In genomic region chr17:57679906-57680695, GRCh38 we compare ENCODE assay signal across 27 cellular contexts.
"Had no signal": no experiment of that assay in that cellular context is flagged by ENCODE, and none has a peak within 500 bp of the region (broad histone marks: within the 10 kb centered on the region; RNA-seq: fewer than 3 reads in every experiment).

No MANE protein-coding gene starts in this region.

- H3K27ac Mint-ChIP-seq: activated CD4-positive, alpha-beta memory T cell treated with anti-CD3 and anti-CD28 coated beads, Interleukin-2, amount 10 ng/mL, durations not matched to agents 7 days and 5 days; activated CD4-positive, alpha-beta T cell treated with anti-CD3 and anti-CD28 coated beads, Interleukin-2, amount 10 ng/mL, durations not matched to agents 24 days and 14 days; activated CD8-positive, alpha-beta memory T cell treated with anti-CD3 and anti-CD28 coated beads, Interleukin-2, amount 10 ng/mL, durations not matched to agents 7 days and 5 days; mesothelial cell of epicardium; stimulated activated naive CD8-positive, alpha-beta T cell treated with anti-CD3 and anti-CD28 coated beads, Interleukin-15, Interleukin-2, amounts not matched to agents 100 ng/mL and 50 ng/mL, for 24 hours had no signal

- H3K36me3 ChIP-seq: breast epithelium, left ventricle myocardium inferior, neutrophil, ovary, prostate gland, thyroid gland had no signal

- H3K27ac ChIP-seq: adrenal gland, ascending aorta, breast epithelium, foreskin keratinocyte, left ventricle myocardium inferior, neutrophil, ovary, prostate gland, thyroid gland had no signal

- H3K4me3 ChIP-seq: adrenal gland, ascending aorta, breast epithelium, left ventricle myocardium inferior, ovary, prostate gland, thyroid gland had no signal

- H3K9me3 Mint-ChIP-seq: activated CD4-positive, alpha-beta memory T cell treated with anti-CD3 and anti-CD28 coated beads, Interleukin-2, amount 10 ng/mL, durations not matched to agents 7 days and 5 days; activated CD4-positive, alpha-beta T cell treated with anti-CD3 and anti-CD28 coated beads, Interleukin-2, amount 10 ng/mL, durations not matched to agents 24 days and 14 days; activated naive CD4-positive, alpha-beta T cell treated with anti-CD3 and anti-CD28 coated beads, Interleukin-2, amount 50 U/mL, for 24 hours; mesothelial cell of epicardium; naive thymus-derived CD8-positive, alpha-beta T cell; stimulated activated naive CD8-positive, alpha-beta T cell treated with anti-CD3 and anti-CD28 coated beads, Interleukin-15, Interleukin-2, amounts not matched to agents 100 ng/mL and 50 ng/mL, for 24 hours had no signal

- H3K4me1 ChIP-seq: adrenal gland, ascending aorta, breast epithelium, foreskin keratinocyte, left ventricle myocardium inferior, prostate gland had no signal

- DNase-seq: activated CD4-positive, alpha-beta memory T cell treated with anti-CD3 and anti-CD28 coated beads, Interleukin-2, amount 10 ng/mL, durations not matched to agents 7 days and 5 days; activated CD4-positive, alpha-beta T cell treated with anti-CD3 and anti-CD28 coated beads, Interleukin-2, amount 10 ng/mL, durations not matched to agents 24 days and 14 days; activated CD8-positive, alpha-beta memory T cell treated with anti-CD3 and anti-CD28 coated beads, Interleukin-2, amount 10 ng/mL, durations not matched to agents 7 days and 5 days; activated gamma-delta T cell treated with Interleukin-2 at 50 U/mL for 16 hours; cerebellar nuclear complex; effector CD4-positive, alpha-beta T cell; erythroblast; foreskin keratinocyte; hippocampal formation; left ventricle myocardium inferior; mammary epithelial cell; naive thymus-derived CD8-positive, alpha-beta T cell; ovary; stimulated activated CD4-positive, alpha-beta T cell treated with anti-CD3 and anti-CD28 coated beads, Interleukin-4, amount 100 ng/mL, for 24 hours; substantia nigra; SW 1271; T-helper 17 cell; thyroid gland had no signal

- H3K27me3 ChIP-seq: adrenal gland, ascending aorta, breast epithelium, foreskin keratinocyte, neutrophil, ovary, thyroid gland had no signal

- ATAC-seq: activated CD4-positive, CD25-positive, alpha-beta regulatory T cell treated with anti-CD3 and anti-CD28 coated beads, Interleukin-2, amount 50 U/mL, for 24 hours; activated CD8-positive, alpha-beta memory T cell treated with anti-CD3 and anti-CD28 coated beads, Interleukin-2, amount 10 ng/mL, durations not matched to agents 7 days and 5 days; foreskin keratinocyte; naive thymus-derived CD8-positive, alpha-beta T cell; T-helper 17 cell had no signal

- H3K4me3 Mint-ChIP-seq: activated CD4-positive, alpha-beta memory T cell treated with anti-CD3 and anti-CD28 coated beads, Interleukin-2, amount 10 ng/mL, durations not matched to agents 7 days and 5 days; activated CD4-positive, alpha-beta T cell treated with anti-CD3 and anti-CD28 coated beads, Interleukin-2, amount 10 ng/mL, durations not matched to agents 24 days and 14 days; activated CD8-positive, alpha-beta memory T cell treated with anti-CD3 and anti-CD28 coated beads, Interleukin-2, amount 10 ng/mL, durations not matched to agents 7 days and 5 days; activated naive CD4-positive, alpha-beta T cell treated with anti-CD3 and anti-CD28 coated beads, Interleukin-2, amount 50 U/mL, for 24 hours; mesothelial cell of epicardium; naive thymus-derived CD8-positive, alpha-beta T cell; stimulated activated naive CD8-positive, alpha-beta T cell treated with anti-CD3 and anti-CD28 coated beads, Interleukin-15, Interleukin-2, amounts not matched to agents 100 ng/mL and 50 ng/mL, for 24 hours; T-helper 17 cell had no signal

- H3K9me3 ChIP-seq: adrenal gland, ascending aorta, breast epithelium, left ventricle myocardium inferior, neutrophil, ovary, prostate gland, thyroid gland had no signal

- H3K4me1 Mint-ChIP-seq: activated CD4-positive, alpha-beta memory T cell treated with anti-CD3 and anti-CD28 coated beads, Interleukin-2, amount 10 ng/mL, durations not matched to agents 7 days and 5 days; activated CD4-positive, alpha-beta T cell treated with anti-CD3 and anti-CD28 coated beads, Interleukin-2, amount 10 ng/mL, durations not matched to agents 24 days and 14 days; activated CD8-positive, alpha-beta memory T cell treated with anti-CD3 and anti-CD28 coated beads, Interleukin-2, amount 10 ng/mL, durations not matched to agents 7 days and 5 days; activated naive CD4-positive, alpha-beta T cell treated with anti-CD3 and anti-CD28 coated beads, Interleukin-2, amount 50 U/mL, for 24 hours had no signal

- H3K27me3 Mint-ChIP-seq: activated CD4-positive, alpha-beta memory T cell treated with anti-CD3 and anti-CD28 coated beads, Interleukin-2, amount 10 ng/mL, durations not matched to agents 7 days and 5 days; activated CD4-positive, alpha-beta T cell treated with anti-CD3 and anti-CD28 coated beads, Interleukin-2, amount 10 ng/mL, durations not matched to agents 24 days and 14 days; activated CD8-positive, alpha-beta memory T cell treated with anti-CD3 and anti-CD28 coated beads, Interleukin-2, amount 10 ng/mL, durations not matched to agents 7 days and 5 days; activated naive CD4-positive, alpha-beta T cell treated with anti-CD3 and anti-CD28 coated beads, Interleukin-2, amount 50 U/mL, for 24 hours; naive thymus-derived CD8-positive, alpha-beta T cell; stimulated activated naive CD8-positive, alpha-beta T cell treated with anti-CD3 and anti-CD28 coated beads, Interleukin-15, Interleukin-2, amounts not matched to agents 100 ng/mL and 50 ng/mL, for 24 hours; T-helper 17 cell had no signal
